9 cellular contexts compared by ENCODE assay signal in the genomic region with DNA sequence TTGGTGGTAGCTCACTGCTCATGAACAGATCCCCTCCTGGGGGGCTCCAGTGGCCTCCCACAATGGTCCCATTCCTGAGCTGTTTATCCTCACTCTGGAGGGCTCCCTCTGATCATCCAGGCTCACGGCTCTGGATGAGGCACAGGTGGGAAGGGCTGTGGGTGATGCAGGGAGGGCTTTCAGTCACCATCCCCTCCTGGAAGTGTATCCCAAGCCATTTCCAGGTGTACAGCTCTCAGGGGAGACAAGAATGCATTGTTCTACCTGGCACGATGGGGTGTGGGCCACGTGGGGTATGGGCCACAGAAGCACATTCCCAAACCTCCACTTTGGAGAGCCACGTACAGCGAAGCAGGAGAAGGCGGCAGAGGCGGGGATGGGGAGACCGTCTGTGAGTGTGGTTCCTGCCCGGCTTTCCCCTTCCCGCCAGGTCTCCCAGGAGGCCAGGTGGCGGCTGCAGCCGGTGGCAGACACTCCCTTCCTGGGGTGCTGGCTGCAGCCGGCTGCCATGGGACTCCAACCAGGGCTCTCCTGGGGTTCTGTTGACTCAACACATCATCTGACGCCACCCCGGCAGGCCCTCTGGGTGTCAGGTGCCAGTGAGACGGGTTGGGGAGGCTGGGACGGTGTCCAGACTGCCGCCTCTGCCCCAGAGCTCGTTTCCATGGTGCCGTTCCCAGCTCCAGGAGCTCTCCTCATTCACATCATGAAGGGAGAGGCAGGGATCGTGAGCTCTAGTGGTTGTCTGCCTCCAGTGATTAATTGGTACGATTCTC.
DNase-seq lines count a peak whose midpoint lies in the region; ATAC-seq and TF ChIP-seq lines count a peak whose summit lies in the region.
"Had no signal": no experiment of that assay in that cellular context is flagged by ENCODE, and none has a peak within 500 bp of the region (broad histone marks: within the 10 kb centered on the region; RNA-seq: fewer than 3 reads in every experiment).

No MANE protein-coding gene starts in this region.

- intact Hi-C loops in breast epithelium (cut with DNase I; ENCODE audit: low total_unique reads), result no loop called here
- intact Hi-C loops in mucosa of descending colon (cut with DNase I, micrococcal nuclease), result no loop called here

- H3K9me3 ChIP-seq in breast epithelium, result no peaks in the 10 kb centered on the region
- H3K9me3 ChIP-seq in mucosa of descending colon, result no peaks in the 10 kb centered on the region
- H3K9me3 ChIP-seq in MM.1S (replicated peaks; ENCODE audit: insufficient read depth, low read length), result no peaks in the 10 kb centered on the region
- H3K9me3 ChIP-seq: psoas muscle had no signal

- H3K9ac ChIP-seq in MM.1S (ENCODE audit: low read length), result no peak overlapping the region

- DNase-seq in Ammon's horn (ENCODE audit: low spot score), result peak; percentile 82
- peak; percentile 17 for DNase-seq in NCI-H2029 treated with DMSO at 0.1 percent for 48 hours (lab: John Stamatoyannopoulos, UW)
- peak; percentile 66 to 79 for DNase-seq in breast epithelium (ENCODE audit: low spot score in 2 of 2)
- no peak for DNase-seq in left lobe of liver (ENCODE audit: low spot score)
- no peak for DNase-seq in mucosa of descending colon
- DNase-seq in D341Med (ENCODE audit: low spot score), result no peak
- no peak for DNase-seq in MM.1S
- DNase-seq in activated CD4-positive, alpha-beta T cell treated with anti-CD3 and anti-CD28 coated beads, Interleukin-2, amount 50 U/mL, for 1 hour, result no peak

- H3K79me2 ChIP-seq in MM.1S (ENCODE audit: low read length), result no peaks in the 10 kb centered on the region

- TF ChIP-seq CTCF in breast epithelium (IDR thresholded peaks at IDR 0.05) (no peak), mucosa of descending colon (IDR thresholded peaks at IDR 0.05) (no peak), MM.1S (IDR thresholded peaks at IDR 0.05; ENCODE audit: low read length) (no peak)

- no peaks in the 10 kb centered on the region for H4K20me1 ChIP-seq in MM.1S (ENCODE audit: insufficient read depth, low read length)

- no peak for TF ChIP-seq POLR2A in breast epithelium (IDR thresholded peaks at IDR 0.05)

- no peaks in the 10 kb centered on the region for H3K9me2 ChIP-seq in MM.1S (replicated peaks; ENCODE audit: insufficient read depth, low read length)

- H3K4me3 ChIP-seq in breast epithelium (peak overlapping the region in 1 of 3 donors; percentile 21), mucosa of descending colon (no peak overlapping the region), MM.1S (ENCODE audit: low read length) (no peak overlapping the region)
- H3K4me3 ChIP-seq: psoas muscle had no signal

- no peaks in the 10 kb centered on the region for H3K27me3 ChIP-seq in breast epithelium
- peaks cover 17% of the 10 kb centered on the region; the same call in 1 of the 2 replicates for H3K27me3 ChIP-seq in MM.1S (replicated peaks; ENCODE audit: insufficient read depth, low read length)

- no peak overlapping the region for H2AFZ ChIP-seq in MM.1S (ENCODE audit: low read length)

- peak; percentile 9 for ATAC-seq in left lobe of liver
- no peak for ATAC-seq in mucosa of descending colon
- ATAC-seq: psoas muscle had no signal

- no peak overlapping the region for H3K4me2 ChIP-seq in MM.1S (ENCODE audit: low read depth, low read length)

- H3K36me3 ChIP-seq in breast epithelium, result no peaks in the 10 kb centered on the region
- H3K36me3 ChIP-seq in mucosa of descending colon (ENCODE audit: low read depth), result no peaks in the 10 kb centered on the region
- H3K36me3 ChIP-seq in MM.1S (replicated peaks; ENCODE audit: insufficient read depth, low read length), result no peaks in the 10 kb centered on the region

- no peaks in the 10 kb centered on the region for H3F3A ChIP-seq in MM.1S (ENCODE audit: insufficient read depth, low read length)

- H3K27ac ChIP-seq in breast epithelium (peak overlapping the region; percentile 15 to 66), MM.1S (ENCODE audit: low read length) (no peak overlapping the region)
- H3K27ac ChIP-seq: psoas muscle had no signal

- H3K4me1 ChIP-seq in breast epithelium, result peaks cover 0 to 14% of the 10 kb centered on the region in 2 donors
- H3K4me1 ChIP-seq in mucosa of descending colon (ENCODE audit: low read depth), result no peaks in the 10 kb centered on the region
- no peaks in the 10 kb centered on the region for H3K4me1 ChIP-seq in MM.1S (ENCODE audit: low read length)

Comparison
In these comparisons a context has a peak if more than half of its experiments do, and no peak if none do; other contexts are left out.
1. DNase-seq: peak in Ammon's horn (single experiment), NCI-H2029 treated with DMSO at 0.1 percent for 48 hours (single experiment) and breast epithelium (2 of 2); none in left lobe of liver (single experiment), mucosa of descending colon (0 of 3), D341Med (single experiment), MM.1S (single experiment) and activated CD4-positive, alpha-beta T cell treated with anti-CD3 and anti-CD28 coated beads, Interleukin-2, amount 50 U/mL, for 1 hour (single experiment).